Comparison of ENCODE assay signal across 1 cellular context in genomic region chr20:33273117-33273851, GRCh38.
TF ChIP-seq lines count a peak whose summit lies in the region.

No MANE protein-coding gene starts in this region.

TF ChIP-seq in HEK293, 187 proteins besides CTCF, POLR2A, EP300 and RAD21:
- peak; percentile 28; the same call in 1 of the 2 replicates for TF ChIP-seq ZIC2 (tag by site-specific recombination; IDR thresholded peaks at IDR 0.05)
- TF ChIP-seq GLIS1 (tag by site-specific recombination; IDR thresholded peaks at IDR 0.05) = peak; percentile 86
- TF ChIP-seq ZNF792 (tag by site-specific recombination; IDR thresholded peaks at IDR 0.05) = no peak
- TF ChIP-seq ZNF26 (tag by site-specific recombination; IDR thresholded peaks at IDR 0.05) = no peak
- no peak for TF ChIP-seq ZNF302 (tag by site-specific recombination; IDR thresholded peaks at IDR 0.05; ENCODE audit: low read depth)
- TF ChIP-seq ZBTB6 (tag by site-specific recombination; IDR thresholded peaks at IDR 0.05) = no peak
- no peak for TF ChIP-seq WT1 (tag by site-specific recombination; IDR thresholded peaks at IDR 0.05)
- no peak for TF ChIP-seq ZSCAN5A (tag by site-specific recombination; IDR thresholded peaks at IDR 0.05)
- TF ChIP-seq GLI2 (tag by site-specific recombination; IDR thresholded peaks at IDR 0.05; ENCODE audit: borderline replicate concordance, low read depth) = no peak
TF ChIP-seq in HEK293: peak in this region for 2.
